8 cellular contexts compared by ENCODE assay signal in genomic region chr4:87375719-87376291, GRCh38. TPM values are rescaled to one million over a fixed set of nuclear protein-coding genes. Genes with fewer than 3 reads are reported as not detected.
DNase-seq lines count a peak whose midpoint lies in the region; ATAC-seq and TF ChIP-seq lines count a peak whose summit lies in the region.

No MANE protein-coding gene starts in this region.

- H3K9me3 ChIP-seq in transverse colon, result no peaks in the 10 kb centered on the region

- no peaks in the 10 kb centered on the region for H3K4me1 Mint-ChIP-seq in MCF 10A (ENCODE audit: insufficient read depth, unreplicated experiment)

- H3K36me3 ChIP-seq in kidney epithelial cell (ENCODE audit: control insufficient read depth, insufficient read depth, low read length) (no peaks in the 10 kb centered on the region), transverse colon (peaks cover 0 to 57% (median 17%) of the 10 kb centered on the region in 4 donors)

- no peak for TF ChIP-seq EP300 in transverse colon (IDR thresholded peaks at IDR 0.05; ENCODE audit: low read depth)

- H3K36me3 Mint-ChIP-seq in MCF 10A (ENCODE audit: insufficient read depth, unreplicated experiment), result peaks cover 14% of the 10 kb centered on the region

- BruUV-seq in MCF 10A (replicated peaks; lab: Mats Ljungman, UMichigan), result no TSS peak

- TF ChIP-seq POLR2A in transverse colon (IDR thresholded peaks at IDR 0.05), result no peak

- peak; percentile 82 for ATAC-seq in GM19395 (IDR thresholded peaks at IDR 0.05; ENCODE audit: unreplicated experiment)
- ATAC-seq in HG03095 (IDR thresholded peaks at IDR 0.05; ENCODE audit: unreplicated experiment), result no peak

- WGBS in transverse colon (ENCODE audit: low coverage in 1 of 2), 2 donors, result 41 to 48% methylated on average over 3 to 4 of the region's 4 CpGs

- peaks cover 0 to 23% (median 0%) of the 10 kb centered on the region in 4 donors for H3K4me1 ChIP-seq in transverse colon

- H3K27me3 Mint-ChIP-seq in MCF 10A (ENCODE audit: insufficient read depth, unreplicated experiment), result no peaks in the 10 kb centered on the region

- peak overlapping the region; percentile 4 to 52 (median 26) for H3K27ac ChIP-seq in transverse colon

- peak overlapping the region; percentile 23 for H3K27ac Mint-ChIP-seq in MCF 10A (ENCODE audit: low read depth, unreplicated experiment)

- no peaks in the 10 kb centered on the region for H3K9me3 Mint-ChIP-seq in MCF 10A (ENCODE audit: unreplicated experiment)

- in situ Hi-C loops in transverse colon (cut with MboI; ENCODE audit: low pct_ligation_motif_present in 1 of 4, low pct_unique_long_range_greater_than_20kb in 1 of 4, low sequenced_read_pairs in 3 of 4), result loop anchor here in 3 of 4 donors (5.0 to 10.0 kb wide), 3 partner anchors 79 to 89 kb away; no protein-coding TSS in a partner anchor

- H3K4me3 ChIP-seq in kidney epithelial cell (ENCODE audit: low read depth, low read length) (no peak overlapping the region), transverse colon (no peak overlapping the region)

- TF ChIP-seq CTCF in MCF 10A (IDR thresholded peaks at IDR 0.05; ENCODE audit: unreplicated experiment), result peak; percentile 42
- peak; percentile 60 for TF ChIP-seq CTCF in kidney epithelial cell (IDR thresholded peaks at IDR 0.05; ENCODE audit: insufficient read depth, low read length, poor library complexity, severe bottlenecking)
- peak; percentile 69 to 83 (median 76) for TF ChIP-seq CTCF in transverse colon (IDR thresholded peaks at IDR 0.05)

- POLR2A ChIA-PET in MCF 10A (lab: Yijun Ruan, JAX), result interaction anchor here (0.8 to 1.6 kb wide), 10 partner anchors 12 to 477 kb away, joined by 3 to 5 read pairs (median 3); partner anchors contain the start of genes HSD17B11 and NUDT9

- H3K27me3 ChIP-seq in kidney epithelial cell (ENCODE audit: control insufficient read depth, insufficient read depth, low read length) (no peaks in the 10 kb centered on the region), transverse colon (no peaks in the 10 kb centered on the region)

- no peak overlapping the region for H3K4me3 Mint-ChIP-seq in MCF 10A (ENCODE audit: unreplicated experiment)

- CTCF ChIA-PET in MCF 10A (lab: Yijun Ruan, JAX), result interaction anchor here (0.7 to 6.7 kb wide), 34 partner anchors 9 to 472 kb away, joined by 3 to 49 read pairs (median 4); partner anchors contain the start of gene HSD17B11

- DNase-seq in CMK (ENCODE audit: low read depth) (peak; percentile 27), NCI-H2029 (lab: John Stamatoyannopoulos, UW) (peak; percentile 3), MCF 10A (ENCODE audit: unreplicated experiment) (peak; percentile 78), kidney epithelial cell (ENCODE audit: low read depth) (peak; percentile 25), transverse colon (no peak)
- DNase-seq in activated effector memory CD4-positive, alpha-beta T cell treated with Interleukin-2 at 50 U/mL for 16 hours, result no peak

- intact Hi-C loops in MCF 10A (cut with micrococcal nuclease) (loop anchor here (1.0 to 2.0 kb wide), 4 partner anchors 49 to 463 kb away; no protein-coding TSS in a partner anchor), transverse colon (cut with DNase I; ENCODE audit: low total_unique reads) (loop anchor here (5.0 kb wide), 1 partner anchor 81 kb away; no protein-coding TSS in a partner anchor)

RNA-seq across cellular contexts. Expression of gene HSD17B11, which starts 15.2 kb away (rescaled TPM):
- total RNA-seq in MCF 10A (2022), result 4.3 and 4.8 TPM in 2 replicates
- 12.9 and 14.4 TPM in 2 replicates for total RNA-seq in kidney epithelial cell
- 100 to 1,000 TPM; 189 to 348 (median 271) TPM for total RNA-seq in transverse colon

RNA-seq across cellular contexts. Expression of gene NUDT9, which starts 46.6 kb away (rescaled TPM):
- total RNA-seq in MCF 10A (2022) (17.6 and 22.5 TPM in 2 replicates), kidney epithelial cell (22.3 and 26.6 TPM in 2 replicates), transverse colon (10 to 100 TPM in 3 of 4 donors, 1 to 10 TPM in 1; 7.6 to 25.7 (median 20.1) TPM)

RNA-seq across cellular contexts. Expression of gene HSD17B13, which starts 53.1 kb away (rescaled TPM):
- total RNA-seq in MCF 10A (2022) (not detected in 2 replicates), kidney epithelial cell (0.04 and 0.14 TPM in 2 replicates), transverse colon (1 to 10 TPM in 2 of 4 donors, not detected in 2; 1.1 to 1.9 TPM)

Comparison
In these comparisons a context has a peak if more than half of its experiments do, and no peak if none do; other contexts are left out.
1. DNase-seq: peak in CMK (single experiment), NCI-H2029 (single experiment), MCF 10A (single experiment) and kidney epithelial cell (single experiment); none in transverse colon (single experiment) and activated effector memory CD4-positive, alpha-beta T cell treated with Interleukin-2 at 50 U/mL for 16 hours (single experiment).
2. RNA of gene HSD17B11, which starts 15.2 kb away (total RNA-seq): 189 to 348 TPM in transverse colon; 12.9 to 14.4 TPM in kidney epithelial cell and 4.3 to 4.8 TPM in MCF 10A; every median in the first group is over 10 times any median in the second.
3. Peak in every context shown above with its lines, with median percentiles within 50 percentile points of each other: CTCF ChIP-seq.